10 cellular contexts compared by ENCODE assay signal in genomic region chr6:90368601-90369000, GRCh38.
A peak's percentile ranks its signal among the peaks of the same experiment; 100 is the strongest.
DNase-seq lines count a peak whose midpoint lies in the region; ATAC-seq and TF ChIP-seq lines count a peak whose summit lies in the region.
"Had no signal": no experiment of that assay in that cellular context is flagged by ENCODE, and none has a peak within 500 bp of the region (broad histone marks: within the 10 kb centered on the region; RNA-seq: fewer than 3 reads in every experiment).

No MANE protein-coding gene starts in this region.

- no peak overlapping the region for H3K4me3 ChIP-seq in muscle layer of colon (ENCODE audit: low read depth in 1 of 2, low read length in 2 of 2)
- H3K4me3 ChIP-seq in vagina, result no peak overlapping the region
- no peak overlapping the region for H3K4me3 ChIP-seq in Karpas-422 (ENCODE audit: low read length)
- no peak overlapping the region for H3K4me3 ChIP-seq in ascending aorta

- intact Hi-C loops in vagina (cut with DNase I) (no loop called here), ascending aorta (cut with DNase I) (loop anchor here (2.0 to 5.0 kb wide), 3 partner anchors 72 to 366 kb away; partner anchors contain the start of gene BACH2)

- no peak for TF ChIP-seq POLR2A in vagina (IDR thresholded peaks at IDR 0.05)

- H3K9ac ChIP-seq in muscle layer of colon (ENCODE audit: low read length) (peak overlapping the region; percentile 10), Karpas-422 (ENCODE audit: low read length) (no peak overlapping the region)

- no peaks in the 10 kb centered on the region for H3K9me3 Mint-ChIP-seq in activated naive CD8-positive, alpha-beta T cell treated with anti-CD3 and anti-CD28 coated beads, Interleukin-2, amount 50 U/mL, for 24 hours
- peaks cover 1% of the 10 kb centered on the region for H3K9me3 Mint-ChIP-seq in activated naive CD8-positive, alpha-beta T cell treated with anti-CD3 and anti-CD28 coated beads for 36 hours

- no peaks in the 10 kb centered on the region for H3K9me3 ChIP-seq in muscle layer of colon (ENCODE audit: low read length)
- no peaks in the 10 kb centered on the region for H3K9me3 ChIP-seq in vagina
- no peaks in the 10 kb centered on the region for H3K9me3 ChIP-seq in Karpas-422 (ENCODE audit: low read length)
- H3K9me3 ChIP-seq in ascending aorta, result no peaks in the 10 kb centered on the region

- no peaks in the 10 kb centered on the region for H3K9me2 ChIP-seq in Karpas-422 (replicated peaks; ENCODE audit: insufficient read depth, low read length)

- H3K4me1 Mint-ChIP-seq in activated naive CD8-positive, alpha-beta T cell treated with anti-CD3 and anti-CD28 coated beads, Interleukin-2, amount 50 U/mL, for 24 hours, result peaks cover 37% of the 10 kb centered on the region
- H3K4me1 Mint-ChIP-seq in activated naive CD8-positive, alpha-beta T cell treated with anti-CD3 and anti-CD28 coated beads for 36 hours, result peaks cover 26% of the 10 kb centered on the region

- no peaks in the 10 kb centered on the region for H3K36me3 ChIP-seq in muscle layer of colon (ENCODE audit: insufficient read depth, low read length)
- no peaks in the 10 kb centered on the region for H3K36me3 ChIP-seq in vagina
- no peaks in the 10 kb centered on the region for H3K36me3 ChIP-seq in Karpas-422 (ENCODE audit: insufficient read depth, low read length)
- no peaks in the 10 kb centered on the region for H3K36me3 ChIP-seq in ascending aorta

- no peaks in the 10 kb centered on the region for H4K20me1 ChIP-seq in Karpas-422 (ENCODE audit: insufficient read depth, low read depth, low read length)

- H3K27me3 Mint-ChIP-seq in activated naive CD8-positive, alpha-beta T cell treated with anti-CD3 and anti-CD28 coated beads, Interleukin-2, amount 50 U/mL, for 24 hours, result no peaks in the 10 kb centered on the region
- H3K27me3 Mint-ChIP-seq in activated naive CD8-positive, alpha-beta T cell treated with anti-CD3 and anti-CD28 coated beads for 36 hours, result no peaks in the 10 kb centered on the region

- H3K36me3 Mint-ChIP-seq in activated naive CD8-positive, alpha-beta T cell treated with anti-CD3 and anti-CD28 coated beads, Interleukin-2, amount 50 U/mL, for 24 hours (ENCODE audit: low read depth), result no peaks in the 10 kb centered on the region
- H3K36me3 Mint-ChIP-seq in activated naive CD8-positive, alpha-beta T cell treated with anti-CD3 and anti-CD28 coated beads for 36 hours, result peaks cover 3% of the 10 kb centered on the region

- ATAC-seq in activated naive CD8-positive, alpha-beta T cell treated with anti-CD3 and anti-CD28 coated beads, Interleukin-2, amount 50 U/mL, for 24 hours, result no peak

- H3K27ac ChIP-seq in muscle layer of colon (ENCODE audit: low read depth, low read length) (peak overlapping the region; percentile 35), vagina (peak overlapping the region; percentile 49), Karpas-422 (ENCODE audit: low read length) (no peak overlapping the region), ascending aorta (peak overlapping the region in 1 of 2 donors; percentile 24)

- no peak overlapping the region for H3K4me2 ChIP-seq in Karpas-422 (ENCODE audit: low read depth, low read length, poor library complexity, severe bottlenecking)

- H3K4me3 Mint-ChIP-seq in activated naive CD8-positive, alpha-beta T cell treated with anti-CD3 and anti-CD28 coated beads, Interleukin-2, amount 50 U/mL, for 24 hours, result no peak overlapping the region
- H3K4me3 Mint-ChIP-seq in activated naive CD8-positive, alpha-beta T cell treated with anti-CD3 and anti-CD28 coated beads for 36 hours, result no peak overlapping the region
- H3K4me3 Mint-ChIP-seq: T-helper 17 cell had no signal

- H3K79me2 ChIP-seq in Karpas-422 (ENCODE audit: low read length), result no peaks in the 10 kb centered on the region

- H3K27ac Mint-ChIP-seq in activated naive CD8-positive, alpha-beta T cell treated with anti-CD3 and anti-CD28 coated beads, Interleukin-2, amount 50 U/mL, for 24 hours, result peak overlapping the region; percentile 14
- H3K27ac Mint-ChIP-seq in activated naive CD8-positive, alpha-beta T cell treated with anti-CD3 and anti-CD28 coated beads for 36 hours, result no peak overlapping the region
- H3K27ac Mint-ChIP-seq: T-helper 17 cell had no signal

- TF ChIP-seq CTCF in vagina (IDR thresholded peaks at IDR 0.05) (no peak), ascending aorta (IDR thresholded peaks at IDR 0.05) (no peak)

- no peak overlapping the region for H2AFZ ChIP-seq in Karpas-422 (ENCODE audit: low read length)

- H3K4me1 ChIP-seq in muscle layer of colon (ENCODE audit: insufficient read depth, low read length) (peaks cover 11% of the 10 kb centered on the region), vagina (peaks cover 15% of the 10 kb centered on the region), Karpas-422 (ENCODE audit: low read length) (no peaks in the 10 kb centered on the region), ascending aorta (peaks cover 5 to 8% of the 10 kb centered on the region in 2 donors)

- DNase-seq in activated naive CD8-positive, alpha-beta T cell treated with anti-CD3 and anti-CD28 coated beads, Interleukin-2, amount 50 U/mL, for 24 hours, result no peak
- DNase-seq in activated naive CD8-positive, alpha-beta T cell treated with anti-CD3 and anti-CD28 coated beads for 36 hours, result no peak
- DNase-seq in astrocyte of the hippocampus (ENCODE audit: low read depth, low spot score) (peak; percentile 86), vagina (ENCODE audit: extremely low spot score in 2 of 2) (no peak), COR-L47 (lab: John Stamatoyannopoulos, UW) (no peak), Karpas-422 (no peak), ascending aorta (ENCODE audit: low spot score in 2 of 2) (no peak)
- DNase-seq: NCI-H2107, T-helper 17 cell had no signal

- H3K27me3 ChIP-seq in muscle layer of colon (ENCODE audit: control insufficient read depth in 1 of 2, insufficient read depth in 2 of 2, low read length in 2 of 2) (no peaks in the 10 kb centered on the region), vagina (no peaks in the 10 kb centered on the region), Karpas-422 (ENCODE audit: low read length) (no peaks in the 10 kb centered on the region), ascending aorta (no peaks in the 10 kb centered on the region)
